In the genomic region with DNA sequence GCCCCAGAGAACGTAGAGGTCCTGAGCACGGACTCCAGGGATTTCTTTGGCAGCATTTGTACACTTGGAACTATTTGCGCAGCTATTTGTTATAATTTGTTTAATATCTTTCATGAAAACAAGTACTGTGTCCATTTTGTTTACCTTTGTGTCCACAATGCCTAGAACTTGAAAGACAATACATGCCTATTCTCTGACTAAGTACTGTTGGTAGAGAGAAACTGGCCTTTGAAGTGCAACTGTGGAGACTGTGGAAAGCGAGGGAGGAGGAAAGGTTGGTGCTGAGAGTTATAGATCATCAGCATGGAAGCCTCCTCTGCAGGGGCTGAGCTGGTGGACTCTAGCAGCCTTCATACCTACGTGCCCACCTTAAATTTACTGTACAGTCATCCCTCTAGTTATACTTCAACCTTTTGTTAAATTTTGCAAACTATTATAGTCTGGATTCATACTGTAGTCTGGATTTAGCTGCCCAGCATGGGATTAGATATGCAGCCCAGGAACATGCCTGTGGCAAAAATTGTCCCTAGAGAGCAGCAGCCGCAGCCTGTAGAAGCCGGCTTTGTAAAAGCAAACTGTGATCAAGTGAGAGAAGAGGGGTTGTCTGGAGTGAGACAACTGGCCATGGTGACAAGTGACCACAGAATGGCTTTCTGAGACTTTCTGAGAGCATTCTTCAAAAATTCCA, we compare ENCODE assay signal across 17 cellular contexts. TPM values are rescaled to one million over a fixed set of nuclear protein-coding genes. Genes with fewer than 3 reads are reported as not detected.
DNase-seq lines count a peak whose midpoint lies in the region; ATAC-seq, FAIRE-seq and TF ChIP-seq lines count a peak whose summit lies in the region.
"Had no signal": no experiment of that assay in that cellular context is flagged by ENCODE, and none has a peak within 500 bp of the region (broad histone marks: within the 10 kb centered on the region; RNA-seq: fewer than 3 reads in every experiment).

No MANE protein-coding gene starts in this region.

- no peak for TF ChIP-seq CTCF in HepG2 (CRISPR knock-in tag; IDR thresholded peaks at IDR 0.05)
- TF ChIP-seq CTCF in right lobe of liver (IDR thresholded peaks at IDR 0.05) = no peak
- no peak for TF ChIP-seq CTCF in astrocyte (IDR thresholded peaks at IDR 0.05; ENCODE audit: insufficient read depth, low read depth, low read length)
- no peak for TF ChIP-seq CTCF in foreskin fibroblast (IDR thresholded peaks at IDR 0.05; ENCODE audit: low read depth, low read length)

- no peak overlapping the region for H3K4me3 Mint-ChIP-seq in astrocyte (ENCODE audit: unreplicated experiment)
- H3K4me3 Mint-ChIP-seq: GM23338 had no signal

- H3K36me3 Mint-ChIP-seq in astrocyte (ENCODE audit: low read depth, unreplicated experiment) = no peaks in the 10 kb centered on the region
- H3K36me3 Mint-ChIP-seq: CD14-positive monocyte had no signal

- peak overlapping the region in 2 of 3 experiments; percentile 25 to 37; a peak in 2 of 6 replicates for H3K4me3 ChIP-seq in HepG2 (replicated peaks in 1 of 3; ENCODE audit: insufficient read depth in 1 of 3, low read depth in 2 of 3, low read length in 3 of 3)
- no peak overlapping the region for H3K4me3 ChIP-seq in right lobe of liver
- no peak overlapping the region for H3K4me3 ChIP-seq in astrocyte (ENCODE audit: insufficient read depth, low read depth, low read length)
- no peak overlapping the region for H3K4me3 ChIP-seq in foreskin fibroblast (ENCODE audit: low read depth in 1 of 2, low read length in 2 of 2)
- H3K4me3 ChIP-seq: GM23338 had no signal

- FAIRE-seq in HepG2 (lab: Jason Lieb, UNC) (peak; percentile 65), astrocyte (lab: Jason Lieb, UNC) (no peak)

- H4K20me1 ChIP-seq in HepG2 (ENCODE audit: insufficient read depth, low read length) (no peaks in the 10 kb centered on the region), astrocyte (ENCODE audit: insufficient read depth, low read length) (no peaks in the 10 kb centered on the region)

- H3K9ac ChIP-seq in HepG2 (ENCODE audit: insufficient read depth, low read depth, low read length) (peak overlapping the region; percentile 3; the same call in 1 of the 2 replicates), astrocyte (ENCODE audit: low read length) (no peak overlapping the region)

- POLR2A ChIA-PET in HepG2 (lab: Yijun Ruan, JAX) = interaction anchor here (1.5 kb wide), 1 partner anchor 30 kb away, joined by 9 read pairs; no protein-coding TSS in a partner anchor
- POLR2A ChIA-PET in HEK293T (lab: Yijun Ruan, JAX) = no interaction called here

- intact Hi-C loops in HepG2 (cut with micrococcal nuclease; ENCODE audit: unreplicated experiment) (loop anchor here (1.0 kb wide), 1 partner anchor 25 kb away; no protein-coding TSS in a partner anchor), right lobe of liver (cut with DNase I) (no loop called here)

- peaks cover 2% of the 10 kb centered on the region for H3K27me3 Mint-ChIP-seq in astrocyte (ENCODE audit: low read depth, unreplicated experiment)

- no peaks in the 10 kb centered on the region for H3K9me3 Mint-ChIP-seq in astrocyte (ENCODE audit: unreplicated experiment)
- H3K9me3 Mint-ChIP-seq: GM23338 had no signal

- H3K27me3 ChIP-seq in HepG2 (ENCODE audit: control insufficient read depth in 1 of 2, insufficient read depth in 2 of 2, low read length in 2 of 2) = no peaks in the 10 kb centered on the region
- H3K27me3 ChIP-seq in right lobe of liver = no peaks in the 10 kb centered on the region
- no peaks in the 10 kb centered on the region for H3K27me3 ChIP-seq in astrocyte (ENCODE audit: insufficient read depth, low read length)

- 13% methylated on average over 7 of the region's 7 CpGs for WGBS in HepG2 (ENCODE audit: low lambda C conversion rate)
- 87% methylated on average over 7 of the region's 7 CpGs for WGBS in right lobe of liver (ENCODE audit: insufficient coverage, low coverage, low lambda C conversion rate, missing lambda C conversion rate)

- TF ChIP-seq POLR2A in HepG2 (IDR thresholded peaks at IDR 0.05; ENCODE audit: insufficient read depth in 1 of 2, low read depth in 2 of 2, low read length in 2 of 2) (no peak), right lobe of liver (IDR thresholded peaks at IDR 0.05) (no peak)

- TF ChIP-seq EP300 in HepG2 (IDR thresholded peaks at IDR 0.05; ENCODE audit: low read depth in 2 of 2, low read length in 2 of 2) (peak in 1 of 2 experiments; percentile 82; a peak in 2 of 4 replicates), HepG2 (CRISPR knock-in tag; IDR thresholded peaks at IDR 0.05; ENCODE audit: borderline replicate concordance) (peak; percentile 73; the same call in 1 of the 2 replicates)

- ATAC-seq in HepG2 (peak; percentile 99), right lobe of liver (no peak), HG02884 (IDR thresholded peaks at IDR 0.05; ENCODE audit: unreplicated experiment) (no peak), HG02642 (IDR thresholded peaks at IDR 0.05; ENCODE audit: poor library complexity, unreplicated experiment) (no peak)
- ATAC-seq: GM23338 had no signal

- H3K27ac ChIP-seq in HepG2 (ENCODE audit: extremely low read length, insufficient read depth, low read length) (peak overlapping the region; percentile 48), right lobe of liver (no peak overlapping the region), astrocyte (ENCODE audit: low read depth, low read length) (no peak overlapping the region)
- H3K27ac ChIP-seq: 22Rv1 had no signal

- no peak overlapping the region for H3K27ac Mint-ChIP-seq in astrocyte (ENCODE audit: unreplicated experiment)
- H3K27ac Mint-ChIP-seq: CD14-positive monocyte, GM23338 had no signal

- no peaks in the 10 kb centered on the region for H3K36me3 ChIP-seq in HepG2 (replicated peaks in 1 of 2; ENCODE audit: control insufficient read depth in 1 of 2, insufficient read depth in 2 of 2, low read length in 2 of 2)
- H3K36me3 ChIP-seq in right lobe of liver = no peaks in the 10 kb centered on the region
- H3K36me3 ChIP-seq in astrocyte (ENCODE audit: insufficient read depth, low read length) = peaks cover 2% of the 10 kb centered on the region

- in situ Hi-C loops in HepG2 (cut with HindIII; ENCODE audit: extremely low pct_ligation_motif_present, low pct_unique_long_range_greater_than_20kb) = no loop called here

- H3K9me3 ChIP-seq in HepG2 (ENCODE audit: low read length) = no peaks in the 10 kb centered on the region
- H3K9me3 ChIP-seq in right lobe of liver = no peaks in the 10 kb centered on the region
- H3K9me3 ChIP-seq in astrocyte (ENCODE audit: insufficient read depth, low read depth, low read length) = no peaks in the 10 kb centered on the region

- H3K4me2 ChIP-seq in HepG2 (ENCODE audit: low read depth, low read length) (peak overlapping the region; percentile 66), astrocyte (ENCODE audit: low read length) (peak overlapping the region; percentile 18)
- H3K4me2 ChIP-seq: GM23338 had no signal

- no TSS peak for BruUV-seq in HepG2 (replicated peaks; lab: Mats Ljungman, UMichigan)

- H3K4me1 ChIP-seq in HepG2 (ENCODE audit: insufficient read depth, low read length) (peaks cover 26% of the 10 kb centered on the region), right lobe of liver (no peaks in the 10 kb centered on the region), astrocyte (ENCODE audit: insufficient read depth, low read length) (no peaks in the 10 kb centered on the region)

- DNase-seq in HepG2 (ENCODE audit: low spot score) (peak; percentile 94), right lobe of liver (no peak), astrocyte (ENCODE audit: low read depth) (peak; percentile 16), foreskin fibroblast (peak; percentile 14 to 27), HEK293T (ENCODE audit: extremely low spot score) (no peak), COLO668 (lab: John Stamatoyannopoulos, UW; ENCODE audit: unreplicated experiment) (no peak)
- DNase-seq: DMS79 treated with DMSO at 0.1 percent for 48 hours, Karpas-422, NCI-H187 treated with DMSO at 0.1 percent for 48 hours, NCI-H446 treated with DMSO at 0.1 percent for 48 hours, NCI-H748 treated with DMSO at 0.1 percent for 48 hours, SHP77 treated with DMSO at 0.1 percent for 48 hours had no signal

- no peak for TF ChIP-seq RAD21 in HepG2 (CRISPR knock-in tag; IDR thresholded peaks at IDR 0.05)

- H2AFZ ChIP-seq in HepG2 (ENCODE audit: low read length) (no peak overlapping the region), astrocyte (ENCODE audit: low read depth, low read length) (no peak overlapping the region)
- H2AFZ ChIP-seq: GM23338 had no signal

- CTCF ChIA-PET in HepG2 (lab: Yijun Ruan, JAX; ENCODE audit: low intra/inter-chr PET ratio, low total read pairs) = no interaction called here
- CTCF ChIA-PET in HEK293T (lab: Yijun Ruan, JAX) = no interaction called here

- H3K79me2 ChIP-seq in HepG2 (ENCODE audit: insufficient read depth, low read length) = no peaks in the 10 kb centered on the region
- H3K79me2 ChIP-seq in astrocyte (ENCODE audit: insufficient read depth, low read length) = no peaks in the 10 kb centered on the region

- H3K4me1 Mint-ChIP-seq in astrocyte (ENCODE audit: low read depth, unreplicated experiment) = peaks cover 3% of the 10 kb centered on the region
- H3K4me1 Mint-ChIP-seq: GM23338 had no signal

RNA-seq across cellular contexts. Expression of a gene that starts 24.2 kb away (rescaled TPM):
- total RNA-seq in HepG2 (2016; rRNA removed; fragmentation: Illumina TruSeq; extraction: Trizol) (91.0 and 108 TPM in 2 replicates), right lobe of liver (10 to 100 TPM; 17.9 to 60.5 (median 36.3) TPM), astrocyte (122 and 129 TPM in 2 replicates)
- total RNA-seq in HepG2 (2016; cell fraction: cytosol; rRNA removed; fragmentation: Illumina TruSeq; extraction: Trizol; ENCODE audit: low read depth) = 18.3 and 18.7 TPM in 2 replicates
- total RNA-seq in HepG2 (2016; cell fraction: insoluble cytoplasmic fraction; rRNA removed; fragmentation: Illumina TruSeq; extraction: Trizol) = 92.8 and 93.3 TPM in 2 replicates
- 49.6 and 53.1 TPM in 2 replicates for total RNA-seq in HepG2 (2016; cell fraction: membrane; rRNA removed; fragmentation: Illumina TruSeq; extraction: Trizol)
- total RNA-seq in HepG2 (2016; cell fraction: nucleus; rRNA removed; fragmentation: Illumina TruSeq; extraction: Trizol) = 71.2 and 71.8 TPM in 2 replicates
- polyA plus RNA-seq in HepG2 (2011; rRNA removed) = 54.6 and 59.5 TPM in 2 replicates
- 43.4 and 52.7 TPM in 2 replicates for polyA plus RNA-seq in HepG2 (2011; cell fraction: cytosol; rRNA removed)
- 55.8 and 69.5 TPM in 2 replicates for polyA plus RNA-seq in HepG2 (2011; cell fraction: nucleus; rRNA removed)
- polyA plus RNA-seq in HepG2 (2012) = 49.5 and 56.9 TPM in 2 replicates
- polyA plus RNA-seq in HepG2 (2016; cell fraction: cytosol; fragmentation: Illumina TruSeq; extraction: Trizol; ENCODE audit: low read depth) = 10.2 and 10.9 TPM in 2 replicates
- polyA plus RNA-seq in HepG2 (2016; cell fraction: insoluble cytoplasmic fraction; fragmentation: Illumina TruSeq; extraction: Trizol; ENCODE audit: low read depth) = 81.7 and 83.7 TPM in 2 replicates
- 22.9 and 23.0 TPM in 2 replicates for polyA plus RNA-seq in HepG2 (2016; cell fraction: membrane; fragmentation: Illumina TruSeq; extraction: Trizol; ENCODE audit: low read depth)
- polyA plus RNA-seq in HepG2 (2016; cell fraction: nucleus; fragmentation: Illumina TruSeq; extraction: Trizol; ENCODE audit: insufficient read depth, low read depth) = 74.1 and 74.4 TPM in 2 replicates
- 196 and 205 TPM in 2 replicates for polyA minus RNA-seq in HepG2 (2011; rRNA and poly(A)+ RNA removed; ENCODE audit: low replicate concordance)
- 79.4 and 97.8 TPM in 2 replicates for polyA minus RNA-seq in HepG2 (2011; cell fraction: cytosol; rRNA and poly(A)+ RNA removed)
- polyA minus RNA-seq in HepG2 (2011; cell fraction: nucleus; rRNA and poly(A)+ RNA removed) = 115 and 136 TPM in 2 replicates
- polyA plus RNA-seq: CD14-positive monocyte had no signal

RNA-seq across cellular contexts. Expression of a gene that starts 38.8 kb away (rescaled TPM):
- total RNA-seq in HepG2 (2016; rRNA removed; fragmentation: Illumina TruSeq; extraction: Trizol) (not detected in 2 replicates), right lobe of liver (not detected), astrocyte (0.64 and 0.65 TPM in 2 replicates)
- total RNA-seq in HepG2 (2016; cell fraction: cytosol; rRNA removed; fragmentation: Illumina TruSeq; extraction: Trizol; ENCODE audit: low read depth) = not detected in 2 replicates
- total RNA-seq in HepG2 (2016; cell fraction: insoluble cytoplasmic fraction; rRNA removed; fragmentation: Illumina TruSeq; extraction: Trizol) = not detected in 2 replicates
- not detected in 2 replicates for total RNA-seq in HepG2 (2016; cell fraction: membrane; rRNA removed; fragmentation: Illumina TruSeq; extraction: Trizol)
- total RNA-seq in HepG2 (2016; cell fraction: nucleus; rRNA removed; fragmentation: Illumina TruSeq; extraction: Trizol) = not detected in 2 replicates
- not detected in 2 replicates for polyA plus RNA-seq in HepG2 (2011; rRNA removed)
- not detected in 2 replicates for polyA plus RNA-seq in HepG2 (2011; cell fraction: cytosol; rRNA removed)
- polyA plus RNA-seq in HepG2 (2011; cell fraction: nucleus; rRNA removed) = not detected in 2 replicates
- polyA plus RNA-seq in HepG2 (2012) = not detected in 2 replicates
- polyA plus RNA-seq in HepG2 (2016; cell fraction: cytosol; fragmentation: Illumina TruSeq; extraction: Trizol; ENCODE audit: low read depth) = not detected in 2 replicates
- not detected in 2 replicates for polyA plus RNA-seq in HepG2 (2016; cell fraction: insoluble cytoplasmic fraction; fragmentation: Illumina TruSeq; extraction: Trizol; ENCODE audit: low read depth)
- not detected in 2 replicates for polyA plus RNA-seq in HepG2 (2016; cell fraction: membrane; fragmentation: Illumina TruSeq; extraction: Trizol; ENCODE audit: low read depth)
- not detected in 2 replicates for polyA plus RNA-seq in HepG2 (2016; cell fraction: nucleus; fragmentation: Illumina TruSeq; extraction: Trizol; ENCODE audit: insufficient read depth, low read depth)
- not detected in 2 replicates for polyA minus RNA-seq in HepG2 (2011; rRNA and poly(A)+ RNA removed; ENCODE audit: low replicate concordance)
- polyA minus RNA-seq in HepG2 (2011; cell fraction: cytosol; rRNA and poly(A)+ RNA removed) = not detected in 2 replicates
- polyA minus RNA-seq in HepG2 (2011; cell fraction: nucleus; rRNA and poly(A)+ RNA removed) = not detected in 2 replicates
- polyA plus RNA-seq: CD14-positive monocyte had no signal

Comparison
In these comparisons a context has a peak if more than half of its experiments do, and no peak if none do; other contexts are left out.
1. DNase-seq: peak in HepG2 (single experiment), astrocyte (single experiment) and foreskin fibroblast (2 of 2); none in right lobe of liver (0 of 3), HEK293T (single experiment) and COLO668 (single experiment).
2. H3K4me3 ChIP-seq: peak in HepG2 (2 of 3); none in right lobe of liver (0 of 3), astrocyte (single experiment) and foreskin fibroblast (0 of 2).